ENCODE assay signal across 1 cellular context in the genomic region with DNA sequence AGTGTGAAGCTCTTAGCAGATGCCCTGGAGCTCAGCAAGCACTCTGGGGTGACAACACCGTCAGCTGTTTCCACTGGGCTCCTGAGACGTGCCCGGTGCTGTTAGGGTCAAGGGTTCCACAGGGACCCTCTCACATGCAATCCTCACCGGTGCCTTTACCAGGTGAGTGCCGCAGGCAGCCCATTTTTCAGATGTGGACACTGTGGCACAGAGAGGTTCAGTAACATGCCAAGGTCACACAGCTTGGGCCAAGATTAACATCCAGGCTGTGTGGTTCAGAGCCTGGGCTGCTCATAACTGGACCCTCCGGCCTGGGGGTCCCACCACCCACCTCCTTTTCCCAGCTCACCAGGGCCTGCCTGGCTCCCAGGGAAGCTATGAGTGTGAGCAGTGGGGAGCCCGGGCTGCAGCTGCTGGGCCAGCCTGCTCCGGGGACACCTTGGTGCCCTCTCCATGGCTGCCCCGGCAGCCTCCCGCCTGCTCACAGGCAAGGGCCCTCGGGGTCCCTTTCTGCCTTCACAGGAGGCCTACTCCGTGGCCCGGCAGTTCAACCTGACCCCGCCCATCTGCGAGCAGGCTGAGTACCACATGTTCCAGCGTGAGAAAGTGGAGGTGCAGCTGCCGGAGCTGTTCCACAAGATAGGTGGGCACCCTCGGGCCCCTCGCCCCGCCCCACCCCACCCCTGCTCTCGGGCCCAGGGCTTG.
TF ChIP-seq lines count a peak whose summit lies in the region.

No MANE protein-coding gene starts in this region.

TF ChIP-seq in HEK293, 187 proteins besides CTCF, POLR2A, EP300 and RAD21:
- TF ChIP-seq, protein P1, sequence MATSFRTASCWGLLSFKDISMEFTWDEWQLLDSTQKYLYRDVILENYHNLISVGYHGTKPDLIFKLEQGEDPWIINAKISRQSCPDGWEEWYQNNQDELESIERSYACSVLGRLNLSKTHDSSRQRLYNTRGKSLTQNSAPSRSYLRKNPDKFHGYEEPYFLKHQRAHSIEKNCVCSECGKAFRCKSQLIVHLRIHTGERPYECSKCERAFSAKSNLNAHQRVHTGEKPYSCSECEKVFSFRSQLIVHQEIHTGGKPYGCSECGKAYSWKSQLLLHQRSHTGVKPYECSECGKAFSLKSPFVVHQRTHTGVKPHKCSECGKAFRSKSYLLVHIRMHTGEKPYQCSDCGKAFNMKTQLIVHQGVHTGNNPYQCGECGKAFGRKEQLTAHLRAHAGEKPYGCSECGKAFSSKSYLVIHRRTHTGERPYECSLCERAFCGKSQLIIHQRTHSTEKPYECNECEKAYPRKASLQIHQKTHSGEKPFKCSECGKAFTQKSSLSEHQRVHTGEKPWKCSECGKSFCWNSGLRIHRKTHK (tag by site-specific recombination; IDR thresholded peaks at IDR 0.05), result no peak
- peak; percentile 97 for TF ChIP-seq ZNF768 (tag by site-specific recombination; IDR thresholded peaks at IDR 0.05)
- TF ChIP-seq WT1 (tag by site-specific recombination; IDR thresholded peaks at IDR 0.05), result no peak
